Comparison of ENCODE assay signal across 7 cellular contexts in genomic region chr1:216750031-216750627, GRCh38. TPM values are rescaled to one million over a fixed set of nuclear protein-coding genes. Genes with fewer than 3 reads are reported as not detected.
DNase-seq lines count a peak whose midpoint lies in the region; ATAC-seq and TF ChIP-seq lines count a peak whose summit lies in the region.

No MANE protein-coding gene starts in this region.

- ATAC-seq in GM18858 (IDR thresholded peaks at IDR 0.05; ENCODE audit: unreplicated experiment) (peak; percentile 62), HG03108 (IDR thresholded peaks at IDR 0.05; ENCODE audit: unreplicated experiment) (no peak)

- DNase-seq in NOMO-1 treated with dmso at 0.1 percent for 144 hours (lab: John Stamatoyannopoulos, UW; ENCODE audit: unreplicated experiment) (peak; percentile 2), dermis blood vessel endothelial cell (peak; percentile 6), lung microvascular endothelial cell (ENCODE audit: low read depth in 2 of 2) (peak; percentile 20 to 53)
- DNase-seq in activated T-cell treated with anti-CD3 and anti-CD28 coated beads, Interleukin-2, amount 50 U/mL, for 1 hour, result no peak

- no peak for TF ChIP-seq EP300 in Ishikawa (IDR thresholded peaks at IDR 0.05; ENCODE audit: borderline replicate concordance)

- peak; percentile 72 for TF ChIP-seq RAD21 in Ishikawa (IDR thresholded peaks at IDR 0.05; ENCODE audit: low read depth)

TF ChIP-seq in Ishikawa, 13 proteins besides CTCF, POLR2A, EP300 and RAD21:
- TF ChIP-seq MAX (IDR thresholded peaks at IDR 0.05) (no peak), TCF12 (IDR thresholded peaks at IDR 0.05; ENCODE audit: low read depth) (no peak), USF1 (IDR thresholded peaks at IDR 0.05) (no peak), CEBPB (IDR thresholded peaks at IDR 0.05) (no peak), CREB1 (IDR thresholded peaks at IDR 0.05; ENCODE audit: low read depth) (no peak), YY1 (IDR thresholded peaks at IDR 0.05; ENCODE audit: low read depth) (no peak), TAF1 (IDR thresholded peaks at IDR 0.05; ENCODE audit: low read depth) (no peak), TEAD4 (IDR thresholded peaks at IDR 0.05) (no peak), ZBTB7A (IDR thresholded peaks at IDR 0.05; ENCODE audit: low read depth) (no peak), NFIC (IDR thresholded peaks at IDR 0.05) (no peak), REST (IDR thresholded peaks at IDR 0.05; ENCODE audit: low read depth) (no peak)

RNA-seq across cellular contexts. Expression of gene ESRRG, which starts 26.9 kb away (rescaled TPM):
- total RNA-seq in dermis blood vessel endothelial cell (0.05 TPM in 1 of 2 replicates, not detected in the other), lung microvascular endothelial cell (not detected in 2 replicates)
